28 cellular contexts compared by ENCODE assay signal in the genomic region with DNA sequence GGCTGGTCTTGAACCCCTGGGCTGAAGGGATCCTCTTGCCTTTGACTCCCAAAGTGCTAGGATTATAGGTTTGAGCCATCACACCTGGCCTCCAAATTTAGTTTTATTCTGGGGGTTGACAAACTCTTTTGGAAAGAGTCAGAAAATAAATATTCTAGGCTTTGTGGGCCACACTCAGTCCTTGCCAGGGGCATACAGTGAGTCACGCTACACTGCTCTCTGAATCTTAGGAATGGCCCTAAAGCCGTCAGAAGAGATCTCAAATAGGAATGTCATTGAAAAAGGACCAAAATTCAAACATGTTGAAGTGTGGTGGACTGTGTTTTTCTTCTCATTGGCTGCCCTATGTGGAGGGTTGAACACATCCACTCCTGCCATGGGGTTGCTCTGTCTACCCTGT.
DNase-seq lines count a peak whose midpoint lies in the region; ATAC-seq and TF ChIP-seq lines count a peak whose summit lies in the region.
"Had no signal": no experiment of that assay in that cellular context is flagged by ENCODE, and none has a peak within 500 bp of the region (broad histone marks: within the 10 kb centered on the region; RNA-seq: fewer than 3 reads in every experiment).

No MANE protein-coding gene starts in this region.

- H4K20me1 ChIP-seq in GM23248 (ENCODE audit: insufficient read depth) = no peaks in the 10 kb centered on the region

- no peak overlapping the region for H3K9ac ChIP-seq in GM23248

- H3K4me1 ChIP-seq in GM23248 (ENCODE audit: insufficient read depth) = peaks cover 5% of the 10 kb centered on the region
- peaks cover 45% of the 10 kb centered on the region for H3K4me1 ChIP-seq in SJSA1 (replicated peaks)
- no peaks in the 10 kb centered on the region for H3K4me1 ChIP-seq in vagina
- H3K4me1 ChIP-seq: adrenal gland, gastrocnemius medialis, sigmoid colon had no signal

- in situ Hi-C loops in GM23248 (cut with MboI) = no loop called here

- no peaks in the 10 kb centered on the region for H3K79me2 ChIP-seq in GM23248 (ENCODE audit: insufficient read depth)

- no peak overlapping the region for H3K4me3 ChIP-seq in GM23248
- no peak overlapping the region for H3K4me3 ChIP-seq in SJSA1
- H3K4me3 ChIP-seq in vagina = no peak overlapping the region
- H3K4me3 ChIP-seq: adrenal gland, gastrocnemius medialis, sigmoid colon had no signal

- H3K27me3 Mint-ChIP-seq in T-cell = peaks cover 0 to 8% of the 10 kb centered on the region in 2 donors
- H3K27me3 Mint-ChIP-seq: activated CD8-positive, alpha-beta memory T cell treated with anti-CD3 and anti-CD28 coated beads, Interleukin-2, amount 10 ng/mL, durations not matched to agents 7 days and 5 days; CD4-positive, alpha-beta T cell; memory B cell had no signal

- no peak overlapping the region for H2AFZ ChIP-seq in GM23248

- WGBS in GM23248 (ENCODE audit: low coverage in 1 of 2, low lambda C conversion rate in 2 of 2, missing lambda C conversion rate in 2 of 2), 2 experiments = 75 to 97% methylated on average over 2 of the region's 2 CpGs

- no peaks in the 10 kb centered on the region for H3K27me3 ChIP-seq in GM23248 (replicated peaks; ENCODE audit: insufficient read depth)
- H3K27me3 ChIP-seq in SJSA1 (replicated peaks) = no peaks in the 10 kb centered on the region
- H3K27me3 ChIP-seq in vagina = no peaks in the 10 kb centered on the region
- H3K27me3 ChIP-seq: adrenal gland, gastrocnemius medialis, sigmoid colon had no signal

- no peaks in the 10 kb centered on the region for H3K9me2 ChIP-seq in GM23248 (ENCODE audit: insufficient read depth)

- H3K4me2 ChIP-seq in GM23248 (ENCODE audit: unreplicated experiment) = no peak overlapping the region

- H3K9me3 Mint-ChIP-seq in T-cell = no peaks in the 10 kb centered on the region
- H3K9me3 Mint-ChIP-seq: CD4-positive, alpha-beta T cell; memory B cell had no signal

- no peak overlapping the region for H3K4me3 Mint-ChIP-seq in T-cell
- H3K4me3 Mint-ChIP-seq: activated CD8-positive, alpha-beta memory T cell treated with anti-CD3 and anti-CD28 coated beads, Interleukin-2, amount 10 ng/mL, durations not matched to agents 7 days and 5 days; CD4-positive, alpha-beta T cell; memory B cell; stimulated activated effector memory CD8-positive, alpha-beta T cell treated with anti-CD3 and anti-CD28 coated beads, Interleukin-12 subunit alpha, Interleukin-12 subunit beta, amount 100 ng/mL, for 72 hours had no signal

- H3K36me3 ChIP-seq in GM23248 (ENCODE audit: low read depth) (no peaks in the 10 kb centered on the region), SJSA1 (no peaks in the 10 kb centered on the region), vagina (no peaks in the 10 kb centered on the region)
- H3K36me3 ChIP-seq: adrenal gland, gastrocnemius medialis, sigmoid colon, WERI-Rb-1 had no signal

- TF ChIP-seq POLR2A in vagina (IDR thresholded peaks at IDR 0.05) = no peak

- intact Hi-C loops in vagina (cut with DNase I) = no loop called here

- H3K27ac Mint-ChIP-seq in T-cell = no peak overlapping the region
- H3K27ac Mint-ChIP-seq: activated CD8-positive, alpha-beta memory T cell treated with anti-CD3 and anti-CD28 coated beads, Interleukin-2, amount 10 ng/mL, durations not matched to agents 7 days and 5 days; CD4-positive, alpha-beta T cell; memory B cell; progenitor cell of endocrine pancreas; stimulated activated effector memory CD8-positive, alpha-beta T cell treated with anti-CD3 and anti-CD28 coated beads, Interleukin-12 subunit alpha, Interleukin-12 subunit beta, amount 100 ng/mL, for 72 hours had no signal

- no peaks in the 10 kb centered on the region for H3K4me1 Mint-ChIP-seq in T-cell
- H3K4me1 Mint-ChIP-seq: activated CD8-positive, alpha-beta memory T cell treated with anti-CD3 and anti-CD28 coated beads, Interleukin-2, amount 10 ng/mL, durations not matched to agents 7 days and 5 days; memory B cell; stimulated activated effector memory CD8-positive, alpha-beta T cell treated with anti-CD3 and anti-CD28 coated beads, Interleukin-12 subunit alpha, Interleukin-12 subunit beta, amount 100 ng/mL, for 72 hours had no signal

- no peaks in the 10 kb centered on the region for H3K36me3 Mint-ChIP-seq in T-cell
- H3K36me3 Mint-ChIP-seq: activated CD8-positive, alpha-beta memory T cell treated with anti-CD3 and anti-CD28 coated beads, Interleukin-2, amount 10 ng/mL, durations not matched to agents 7 days and 5 days; memory B cell; stimulated activated effector memory CD8-positive, alpha-beta T cell treated with anti-CD3 and anti-CD28 coated beads, Interleukin-12 subunit alpha, Interleukin-12 subunit beta, amount 100 ng/mL, for 72 hours had no signal

- no peaks in the 10 kb centered on the region for H3K9me3 ChIP-seq in GM23248 (ENCODE audit: low read depth)
- no peaks in the 10 kb centered on the region for H3K9me3 ChIP-seq in SJSA1 (replicated peaks)
- H3K9me3 ChIP-seq in vagina = no peaks in the 10 kb centered on the region
- H3K9me3 ChIP-seq: adrenal gland, gastrocnemius medialis, sigmoid colon had no signal

- TF ChIP-seq CTCF in vagina (IDR thresholded peaks at IDR 0.05) = no peak

- peaks cover 5% of the 10 kb centered on the region; the same call in 1 of the 2 replicates for H3F3A ChIP-seq in GM23248 (ENCODE audit: insufficient read depth)

- POLR2A ChIA-PET in T-cell (lab: Charles Lee) = no interaction called here

- H3K27ac ChIP-seq in GM23248 (no peak overlapping the region), SJSA1 (peak overlapping the region; percentile 64), vagina (no peak overlapping the region)
- H3K27ac ChIP-seq: adrenal gland, gastrocnemius medialis, sigmoid colon, WERI-Rb-1 had no signal

- CTCF ChIA-PET in T-cell (lab: Charles Lee) = no interaction called here

- DNase-seq in GM23248 (peak; percentile 61), SJSA1 (ENCODE audit: low read depth in 1 of 2, low spot score in 2 of 2) (peak; percentile 82 to 87), fibroblast of gingiva (ENCODE audit: low read depth) (peak; percentile 13), vagina (ENCODE audit: extremely low spot score in 2 of 2) (no peak), T-cell (no peak)
- DNase-seq in stimulated activated naive CD4-positive, alpha-beta T cell (lab: John Stamatoyannopoulos, UW) = no peak
- DNase-seq: activated CD4-positive, alpha-beta T cell treated with anti-CD3 and anti-CD28 coated beads for 48 hours; activated CD8-positive, alpha-beta memory T cell treated with anti-CD3 and anti-CD28 coated beads, Interleukin-2, amount 10 ng/mL, durations not matched to agents 7 days and 5 days; activated naive CD4-positive, alpha-beta T cell treated with Interleukin-2 at 50 U/mL for 16 hours; adrenal gland; CD4-positive, alpha-beta T cell; effector CD8-positive, alpha-beta T cell; erythroblast; gastrocnemius medialis; left cardiac atrium; NCI-H1417 treated with DMSO at 0.1 percent for 48 hours; NCI-H446; NCI-H82; OCI-M1; Right ventricle myocardium superior; sigmoid colon; stimulated activated CD4-positive, alpha-beta T cell treated with anti-CD3 and anti-CD28 coated beads, Interleukin-4, amount 100 ng/mL, for 24 hours; substantia nigra; WERI-Rb-1 had no signal

- no peak for ATAC-seq in GM21786 (IDR thresholded peaks at IDR 0.05; ENCODE audit: unreplicated experiment)
- no peak for ATAC-seq in T-cell (replicated peaks in 1 of 4)
- ATAC-seq: activated CD8-positive, alpha-beta memory T cell treated with anti-CD3 and anti-CD28 coated beads, Interleukin-2, amount 10 ng/mL, durations not matched to agents 7 days and 5 days; gastrocnemius medialis; left cardiac atrium; stimulated activated effector memory CD8-positive, alpha-beta T cell treated with anti-CD3 and anti-CD28 coated beads, Interleukin-12 subunit alpha, Interleukin-12 subunit beta, amount 100 ng/mL, for 72 hours had no signal

Comparison
In these comparisons a context has a peak if more than half of its experiments do, and no peak if none do; other contexts are left out.
1. DNase-seq: peak in GM23248 (single experiment), SJSA1 (2 of 2) and fibroblast of gingiva (single experiment); none in vagina (0 of 2), T-cell (0 of 34) and stimulated activated naive CD4-positive, alpha-beta T cell (0 of 6).